In genomic region chr6:52919511-52919910, GRCh38 we compare ENCODE assay signal across 12 cellular contexts. TPM values are rescaled to one million over a fixed set of nuclear protein-coding genes. Genes with fewer than 3 reads are reported as not detected.
DNase-seq lines count a peak whose midpoint lies in the region; ATAC-seq, FAIRE-seq and TF ChIP-seq lines count a peak whose summit lies in the region.
"Not testable (repeated sequence)": the region's sequence is repeated elsewhere in the genome, so short reads cannot be mapped to it uniquely, and the experiment has no call there.
"Had no signal": no experiment of that assay in that cellular context is flagged by ENCODE, and none has a peak within 500 bp of the region (broad histone marks: within the 10 kb centered on the region; RNA-seq: fewer than 3 reads in every experiment).

No MANE protein-coding gene starts in this region.

- TF ChIP-seq CTCF in AG10803 (conservative IDR thresholded peaks at IDR 0.05; ENCODE audit: low read length); endodermal cell (conservative IDR thresholded peaks at IDR 0.05); foreskin fibroblast (IDR thresholded peaks at IDR 0.05; ENCODE audit: low read depth, low read length); HepG2 (CRISPR knock-in tag; IDR thresholded peaks at IDR 0.05); progenitor cell of endocrine pancreas (IDR thresholded peaks at IDR 0.05; ENCODE audit: unreplicated experiment): not testable (repeated sequence)

- H3K4me3 ChIP-seq in AG10803 (ENCODE audit: low read length); adipocyte (ENCODE audit: low read length); endodermal cell (ENCODE audit: low read length); foreskin fibroblast (ENCODE audit: low read depth in 1 of 2, low read length in 2 of 2); HepG2 (replicated peaks in 1 of 3; ENCODE audit: insufficient read depth in 1 of 3, low read depth in 2 of 3, low read length in 3 of 3): not testable (repeated sequence)

- not testable (repeated sequence) for TF ChIP-seq POLR2A in HepG2 (IDR thresholded peaks at IDR 0.05; ENCODE audit: insufficient read depth in 1 of 2, low read depth in 2 of 2, low read length in 2 of 2)

- not testable (repeated sequence) for H2AFZ ChIP-seq in HepG2 (ENCODE audit: low read length)

- BruUV-seq in HepG2 (replicated peaks; lab: Mats Ljungman, UMichigan), result not testable (repeated sequence)

- H3K4me3 Mint-ChIP-seq in endodermal cell, result peak overlapping the region; percentile 21
- not testable (repeated sequence) for H3K4me3 Mint-ChIP-seq in progenitor cell of endocrine pancreas (ENCODE audit: low read depth)

- WGBS in endodermal cell (ENCODE audit: insufficient coverage in 1 of 2, insufficient read length in 1 of 2), 2 experiments, result 42% methylated on average over 1 of the region's 1 CpG; no CpG with 5 or more reads in 1 of the 2 experiments
- 0% methylated on average over 1 of the region's 1 CpG for WGBS in HepG2 (ENCODE audit: low lambda C conversion rate)

- not testable (repeated sequence) for H3K9ac ChIP-seq in adipocyte (ENCODE audit: low read length); endodermal cell (ENCODE audit: extremely low read depth, low read length, poor library complexity, severe bottlenecking); HepG2 (ENCODE audit: insufficient read depth, low read depth, low read length)

- TF ChIP-seq EP300 in HepG2 (IDR thresholded peaks at IDR 0.05; ENCODE audit: low read depth in 2 of 2, low read length in 2 of 2), result peak in 1 of 2 experiments; percentile 40; a peak in 1 of 4 replicates
- not testable (repeated sequence) for TF ChIP-seq EP300 in HepG2 (CRISPR knock-in tag; IDR thresholded peaks at IDR 0.05; ENCODE audit: borderline replicate concordance)

- not testable (repeated sequence) for H3K9me3 ChIP-seq in adipocyte (ENCODE audit: control insufficient read depth, low read length); endodermal cell (ENCODE audit: control insufficient read depth, low read length); HepG2 (ENCODE audit: low read length)

- not testable (repeated sequence) for H4K20me1 ChIP-seq in HepG2 (ENCODE audit: insufficient read depth, low read length)

- TF ChIP-seq RAD21 in HepG2 (CRISPR knock-in tag; IDR thresholded peaks at IDR 0.05), result not testable (repeated sequence)

- not testable (repeated sequence) for H3K9me3 Mint-ChIP-seq in endodermal cell; progenitor cell of endocrine pancreas (ENCODE audit: low read depth)

- H3K4me1 Mint-ChIP-seq in endodermal cell (peaks cover 36% of the 10 kb centered on the region), progenitor cell of endocrine pancreas (ENCODE audit: low read depth) (peaks cover 34% of the 10 kb centered on the region)

- in situ Hi-C loops in HepG2 (cut with HindIII; ENCODE audit: extremely low pct_ligation_motif_present, low pct_unique_long_range_greater_than_20kb), result not testable (repeated sequence)

- peak overlapping the region; percentile 60 for H3K4me2 ChIP-seq in HepG2 (ENCODE audit: low read depth, low read length)

- FAIRE-seq in HepG2 (lab: Jason Lieb, UNC), result peak; percentile 55

- not testable (repeated sequence) for H3K4me1 ChIP-seq in adipocyte (ENCODE audit: control insufficient read depth, insufficient read depth, low read length); endodermal cell (ENCODE audit: control insufficient read depth, insufficient read depth, low read length)
- H3K4me1 ChIP-seq in HepG2 (ENCODE audit: insufficient read depth, low read length), result peaks cover 35% of the 10 kb centered on the region

- peak; percentile 87 for ATAC-seq in HepG2

- H3K27ac ChIP-seq in endodermal cell (ENCODE audit: low read depth, low read length); HepG2 (ENCODE audit: extremely low read length, insufficient read depth, low read length): not testable (repeated sequence)

- H3K27ac Mint-ChIP-seq in endodermal cell (peak overlapping the region; percentile 73), progenitor cell of endocrine pancreas (peak overlapping the region; percentile 23)

- not testable (repeated sequence) for H3K27me3 Mint-ChIP-seq in endodermal cell (ENCODE audit: insufficient read depth); progenitor cell of endocrine pancreas

- peak; percentile 41 for DNase-seq in AG10803 (ENCODE audit: low read depth)
- DNase-seq in M059J (ENCODE audit: low read depth), result peak; percentile 19
- DNase-seq in adipocyte (ENCODE audit: low read depth), result peak; percentile 35
- DNase-seq in endodermal cell; progenitor cell of endocrine pancreas (ENCODE audit: low spot score, unreplicated experiment): not testable (repeated sequence)
- DNase-seq in fibroblast of gingiva (ENCODE audit: low read depth), result peak; percentile 73
- DNase-seq in foreskin fibroblast, result peak; percentile 8 to 29
- DNase-seq in HepG2 (ENCODE audit: low spot score), result peak; percentile 77

- not testable (repeated sequence) for H3K36me3 Mint-ChIP-seq in endodermal cell (ENCODE audit: low read depth); progenitor cell of endocrine pancreas (ENCODE audit: insufficient read depth)

- CTCF ChIA-PET in HepG2 (lab: Yijun Ruan, JAX; ENCODE audit: low intra/inter-chr PET ratio, low total read pairs), result not testable (repeated sequence)

- POLR2A ChIA-PET in HepG2 (lab: Yijun Ruan, JAX), result not testable (repeated sequence)

- intact Hi-C loops in HepG2 (cut with micrococcal nuclease; ENCODE audit: unreplicated experiment), result loop anchor here (10.0 kb wide), 1 partner anchor 195 kb away; no protein-coding TSS in a partner anchor

- H3K27me3 ChIP-seq in adipocyte (replicated peaks; ENCODE audit: control insufficient read depth, insufficient read depth, low read length); endodermal cell (ENCODE audit: control insufficient read depth, insufficient read depth, low read length, poor library complexity, severe bottlenecking); HepG2 (ENCODE audit: control insufficient read depth in 1 of 2, insufficient read depth in 2 of 2, low read length in 2 of 2): not testable (repeated sequence)

- not testable (repeated sequence) for H3K36me3 ChIP-seq in adipocyte (ENCODE audit: control insufficient read depth, insufficient read depth, low read length, severe bottlenecking); endodermal cell (ENCODE audit: control insufficient read depth, insufficient read depth, low read length); HepG2 (replicated peaks in 1 of 2; ENCODE audit: control insufficient read depth in 1 of 2, insufficient read depth in 2 of 2, low read length in 2 of 2)

- H3K79me2 ChIP-seq in HepG2 (ENCODE audit: insufficient read depth, low read length), result not testable (repeated sequence)

TF ChIP-seq in HepG2, 621 proteins besides CTCF, POLR2A, EP300 and RAD21 (continues in another document):
- TF ChIP-seq HNF4A (CRISPR knock-in tag; IDR thresholded peaks at IDR 0.05) (0 out of 2 replicates have a peak, but pooled peaks have one; percentile 14), CEBPB (IDR thresholded peaks at IDR 0.05; ENCODE audit: borderline replicate concordance, low read depth, low read length) (peak; percentile 78)

RNA-seq across cellular contexts. Expression of gene GSTA3, which starts 10.0 kb away (rescaled TPM):
- total RNA-seq in M059J (2014; rRNA removed; shearing (Covaris generic)), result 0.27 and 2.4 TPM in 2 replicates
- total RNA-seq in endodermal cell (not detected), HepG2 (2016; rRNA removed; fragmentation: Illumina TruSeq; extraction: Trizol) (not detected in 2 replicates), progenitor cell of endocrine pancreas (not detected in 2 replicates)
- not detected for polyA plus RNA-seq in endodermal cell (2013, experiment 1 of 2)
- polyA plus RNA-seq in endodermal cell (2013, experiment 2 of 2), result not detected
- total RNA-seq in HepG2 (2016; cell fraction: cytosol; rRNA removed; fragmentation: Illumina TruSeq; extraction: Trizol; ENCODE audit: low read depth), result not detected in 2 replicates
- not detected in 2 replicates for total RNA-seq in HepG2 (2016; cell fraction: insoluble cytoplasmic fraction; rRNA removed; fragmentation: Illumina TruSeq; extraction: Trizol)
- total RNA-seq in HepG2 (2016; cell fraction: membrane; rRNA removed; fragmentation: Illumina TruSeq; extraction: Trizol), result not detected in 2 replicates
- total RNA-seq in HepG2 (2016; cell fraction: nucleus; rRNA removed; fragmentation: Illumina TruSeq; extraction: Trizol), result not detected in 2 replicates
- polyA plus RNA-seq in HepG2 (2011; rRNA removed), result not detected in 2 replicates
- polyA plus RNA-seq in HepG2 (2011; cell fraction: cytosol; rRNA removed), result not detected in 2 replicates
- not detected in 2 replicates for polyA plus RNA-seq in HepG2 (2011; cell fraction: nucleus; rRNA removed)
- polyA plus RNA-seq in HepG2 (2012), result not detected in 2 replicates
- not detected in 2 replicates for polyA plus RNA-seq in HepG2 (2016; cell fraction: cytosol; fragmentation: Illumina TruSeq; extraction: Trizol; ENCODE audit: low read depth)
- not detected in 2 replicates for polyA plus RNA-seq in HepG2 (2016; cell fraction: insoluble cytoplasmic fraction; fragmentation: Illumina TruSeq; extraction: Trizol; ENCODE audit: low read depth)
- not detected in 2 replicates for polyA plus RNA-seq in HepG2 (2016; cell fraction: membrane; fragmentation: Illumina TruSeq; extraction: Trizol; ENCODE audit: low read depth)
- polyA plus RNA-seq in HepG2 (2016; cell fraction: nucleus; fragmentation: Illumina TruSeq; extraction: Trizol; ENCODE audit: insufficient read depth, low read depth), result not detected in 2 replicates
- not detected in 2 replicates for polyA minus RNA-seq in HepG2 (2011; rRNA and poly(A)+ RNA removed; ENCODE audit: low replicate concordance)
- not detected in 2 replicates for polyA minus RNA-seq in HepG2 (2011; cell fraction: cytosol; rRNA and poly(A)+ RNA removed)
- polyA minus RNA-seq in HepG2 (2011; cell fraction: nucleus; rRNA and poly(A)+ RNA removed), result not detected in 2 replicates
- total RNA-seq: H1, OCI-LY7, Right ventricle myocardium superior had no signal
- polyA plus RNA-seq: H1, IgD-negative memory B cell had no signal
